ENCODE assay signal across 9 cellular contexts in the genomic region with DNA sequence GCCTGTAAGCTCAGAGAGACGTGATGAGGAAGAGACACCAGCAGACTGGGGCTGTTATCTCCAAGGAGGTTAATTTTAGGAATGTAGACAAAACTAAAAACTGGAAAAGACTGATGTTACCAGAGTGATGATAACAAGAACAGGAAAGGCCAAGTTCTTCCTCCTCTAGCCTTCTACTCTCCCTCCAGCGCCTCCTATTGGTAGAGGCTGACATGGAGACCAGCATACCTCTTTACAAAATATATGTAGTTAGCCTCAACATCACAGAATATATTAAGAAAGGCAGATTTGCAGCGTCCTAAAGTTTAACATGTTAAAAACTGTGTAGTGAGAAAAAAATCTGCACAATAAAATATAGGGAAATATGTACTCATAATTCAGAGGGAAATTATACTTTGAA.
DNase-seq lines count a peak whose midpoint lies in the region; ATAC-seq and TF ChIP-seq lines count a peak whose summit lies in the region.
"Had no signal": no experiment of that assay in that cellular context is flagged by ENCODE, and none has a peak within 500 bp of the region (broad histone marks: within the 10 kb centered on the region; RNA-seq: fewer than 3 reads in every experiment).

No MANE protein-coding gene starts in this region.

- H3K9me3 ChIP-seq in CD8-positive, alpha-beta memory T cell (ENCODE audit: low read length) = no peaks in the 10 kb centered on the region

- DNase-seq in activated CD4-positive, alpha-beta T cell treated with anti-CD3 and anti-CD28 coated beads for 48 hours = peak; percentile 50
- DNase-seq in activated CD4-positive, alpha-beta T cell treated with anti-CD3 and anti-CD28 coated beads, Interleukin-2, amount 50 U/mL, for 1 hour = no peak
- DNase-seq in amniotic epithelial cell (ENCODE audit: low read depth) (peak; percentile 40), osteocyte (ENCODE audit: extremely low spot score, unreplicated experiment) (no peak)
- DNase-seq in CD8-positive, alpha-beta memory T cell = no peak

- no peaks in the 10 kb centered on the region for H3K36me3 ChIP-seq in CD8-positive, alpha-beta memory T cell (ENCODE audit: insufficient read depth, low read length)

- H3K27me3 ChIP-seq in CD8-positive, alpha-beta memory T cell (ENCODE audit: insufficient read depth, low read length, poor library complexity, severe bottlenecking) = no peaks in the 10 kb centered on the region

- H3K9me3 Mint-ChIP-seq in osteocyte (ENCODE audit: unreplicated experiment) = no peaks in the 10 kb centered on the region
- H3K9me3 Mint-ChIP-seq in CD8-positive, alpha-beta memory T cell = peaks cover 0 to 4% (median 0%) of the 10 kb centered on the region in 5 donors

- no peak overlapping the region for H3K27ac ChIP-seq in CD8-positive, alpha-beta memory T cell (ENCODE audit: low read depth, low read length)
- H3K27ac ChIP-seq: SK-N-MC had no signal

- peak; percentile 28 for TF ChIP-seq CTCF in osteocyte (IDR thresholded peaks at IDR 0.05)

- H3K27ac Mint-ChIP-seq in osteocyte (ENCODE audit: unreplicated experiment) = no peak overlapping the region
- H3K27ac Mint-ChIP-seq in CD8-positive, alpha-beta memory T cell = no peak overlapping the region

- ATAC-seq in HG02852 (IDR thresholded peaks at IDR 0.05; ENCODE audit: unreplicated experiment) (peak; percentile 60), HG02623 (IDR thresholded peaks at IDR 0.05; ENCODE audit: unreplicated experiment) (no peak), GM21619 (IDR thresholded peaks at IDR 0.05; ENCODE audit: unreplicated experiment) (no peak)

- H3K27me3 Mint-ChIP-seq in osteocyte (ENCODE audit: unreplicated experiment) = no peaks in the 10 kb centered on the region
- H3K27me3 Mint-ChIP-seq in CD8-positive, alpha-beta memory T cell = no peaks in the 10 kb centered on the region

- H3K4me1 ChIP-seq in CD8-positive, alpha-beta memory T cell (ENCODE audit: insufficient read depth, low read length) = no peaks in the 10 kb centered on the region

- H3K4me3 Mint-ChIP-seq in osteocyte (ENCODE audit: unreplicated experiment) = no peak overlapping the region
- no peak overlapping the region for H3K4me3 Mint-ChIP-seq in CD8-positive, alpha-beta memory T cell

- peaks cover 6% of the 10 kb centered on the region for H3K4me1 Mint-ChIP-seq in osteocyte (ENCODE audit: unreplicated experiment)
- H3K4me1 Mint-ChIP-seq in CD8-positive, alpha-beta memory T cell = no peaks in the 10 kb centered on the region

- CTCF ChIA-PET in CD8-positive, alpha-beta memory T cell (lab: Charles Lee) = no interaction called here

- no peak overlapping the region for H3K4me3 ChIP-seq in CD8-positive, alpha-beta memory T cell (ENCODE audit: low read length)
- H3K4me3 ChIP-seq: SK-N-MC had no signal

- POLR2A ChIA-PET in CD8-positive, alpha-beta memory T cell (lab: Charles Lee) = no interaction called here

- H3K36me3 Mint-ChIP-seq in osteocyte (ENCODE audit: unreplicated experiment) = no peaks in the 10 kb centered on the region
- H3K36me3 Mint-ChIP-seq in CD8-positive, alpha-beta memory T cell = peaks cover 0 to under 1% (median 0%) of the 10 kb centered on the region in 3 donors

Comparison
In these comparisons a context has a peak if more than half of its experiments do, and no peak if none do; other contexts are left out.
1. DNase-seq: peak in activated CD4-positive, alpha-beta T cell treated with anti-CD3 and anti-CD28 coated beads for 48 hours (single experiment) and amniotic epithelial cell (single experiment); none in activated CD4-positive, alpha-beta T cell treated with anti-CD3 and anti-CD28 coated beads, Interleukin-2, amount 50 U/mL, for 1 hour (single experiment), osteocyte (single experiment) and CD8-positive, alpha-beta memory T cell (0 of 5).